9 cellular contexts compared by ENCODE assay signal in genomic region chr2:162091325-162092007, GRCh38. TPM values are rescaled to one million over a fixed set of nuclear protein-coding genes. Genes with fewer than 3 reads are reported as not detected.
DNase-seq lines count a peak whose midpoint lies in the region; ATAC-seq and TF ChIP-seq lines count a peak whose summit lies in the region.
"Had no signal": no experiment of that assay in that cellular context is flagged by ENCODE, and none has a peak within 500 bp of the region (broad histone marks: within the 10 kb centered on the region; RNA-seq: fewer than 3 reads in every experiment).

No MANE protein-coding gene starts in this region.

- no peak overlapping the region for H3K27ac ChIP-seq in mesendoderm (ENCODE audit: low read depth, low read length)
- no peak overlapping the region for H3K27ac ChIP-seq in gastroesophageal sphincter

- H3K9ac ChIP-seq in mesendoderm (ENCODE audit: low read length) = no peak overlapping the region

- H2BK5ac ChIP-seq in mesendoderm (ENCODE audit: low read length) = no peak overlapping the region

- no peak for TF ChIP-seq POLR2A in gastroesophageal sphincter (IDR thresholded peaks at IDR 0.05)

- H3K79me2 ChIP-seq in mesendoderm (ENCODE audit: control insufficient read depth, insufficient read depth, low read length) = no peaks in the 10 kb centered on the region

- no peaks in the 10 kb centered on the region for H3K9me3 ChIP-seq in gastroesophageal sphincter
- H3K9me3 ChIP-seq: uterus had no signal

- H3K4me3 ChIP-seq in GM06990 (replicated peaks; ENCODE audit: low read depth, low read length) = no peak overlapping the region
- H3K4me3 ChIP-seq in astrocyte of the spinal cord (ENCODE audit: low read depth, low read length) = no peak overlapping the region
- H3K4me3 ChIP-seq in mesendoderm (ENCODE audit: low read length) = no peak overlapping the region
- H3K4me3 ChIP-seq in gastroesophageal sphincter = no peak overlapping the region
- H3K4me3 ChIP-seq: uterus had no signal

- H4K8ac ChIP-seq in mesendoderm (ENCODE audit: low read depth, low read length) = no peak overlapping the region

- H3K27ac Mint-ChIP-seq in chondrocyte (ENCODE audit: unreplicated experiment) = no peak overlapping the region

- no peak overlapping the region for H2BK15ac ChIP-seq in mesendoderm (replicated peaks; ENCODE audit: low read depth)

- H4K5ac ChIP-seq in mesendoderm (ENCODE audit: low read length) = no peak overlapping the region

- H3K4me1 Mint-ChIP-seq in chondrocyte (ENCODE audit: low read depth) = peaks cover 17% of the 10 kb centered on the region

- H2BK120ac ChIP-seq in mesendoderm (ENCODE audit: low read depth, low read length) = no peak overlapping the region

- no peak overlapping the region for H3K4ac ChIP-seq in mesendoderm (ENCODE audit: low read depth, low read length)

- H3K36me3 ChIP-seq in GM06990 (ENCODE audit: control insufficient read depth, insufficient read depth, low read length) (no peaks in the 10 kb centered on the region), mesendoderm (ENCODE audit: control insufficient read depth, insufficient read depth, low read length) (no peaks in the 10 kb centered on the region), gastroesophageal sphincter (no peaks in the 10 kb centered on the region)
- H3K36me3 ChIP-seq: uterus had no signal

- WGBS in mesendoderm (ENCODE audit: extremely low coverage, insufficient coverage, low lambda C conversion rate) = no CpG with 5 or more reads among the region's 7 CpGs
- 87 to 90% methylated on average over 4 to 5 of the region's 7 CpGs for WGBS in gastroesophageal sphincter (ENCODE audit: low coverage in 1 of 2), 2 donors

- DNase-seq in GM06990 (ENCODE audit: extremely low read depth, insufficient read length) (no peak), astrocyte of the spinal cord (ENCODE audit: low read depth, low spot score) (peak; percentile 28), mesendoderm (peak; percentile 72), chondrocyte (ENCODE audit: low spot score) (no peak)
- no peak for DNase-seq in activated CD8-positive, alpha-beta memory T cell treated with anti-CD3 and anti-CD28 coated beads for 24 hours
- DNase-seq: uterus had no signal

- H3K27me3 ChIP-seq in GM06990 (replicated peaks; ENCODE audit: control insufficient read depth, insufficient read depth, low read length) (no peaks in the 10 kb centered on the region), mesendoderm (ENCODE audit: insufficient read depth, low read length, poor library complexity) (no peaks in the 10 kb centered on the region), gastroesophageal sphincter (no peaks in the 10 kb centered on the region)
- H3K27me3 ChIP-seq: uterus had no signal

- no peaks in the 10 kb centered on the region for H3K36me3 Mint-ChIP-seq in chondrocyte (ENCODE audit: low read depth)

- no peak overlapping the region for H3K18ac ChIP-seq in mesendoderm (ENCODE audit: low read length)

- no peaks in the 10 kb centered on the region for H3K79me1 ChIP-seq in mesendoderm (ENCODE audit: low read length)

- H3K4me1 ChIP-seq in mesendoderm (ENCODE audit: control insufficient read depth, low read depth, low read length) = no peaks in the 10 kb centered on the region
- H3K4me1 ChIP-seq in gastroesophageal sphincter = no peaks in the 10 kb centered on the region
- H3K4me1 ChIP-seq: uterus had no signal

- H3K4me3 Mint-ChIP-seq in chondrocyte (ENCODE audit: unreplicated experiment) = no peak overlapping the region

- no peaks in the 10 kb centered on the region for H3K27me3 Mint-ChIP-seq in chondrocyte (ENCODE audit: low read depth)

- no peak overlapping the region for H3K23ac ChIP-seq in mesendoderm (ENCODE audit: low read length)

- ATAC-seq in HG02759 (IDR thresholded peaks at IDR 0.05; ENCODE audit: unreplicated experiment) (peak; percentile 79), gastroesophageal sphincter (no peak), HG02610 (IDR thresholded peaks at IDR 0.05; ENCODE audit: unreplicated experiment) (no peak)

- no peak overlapping the region for H3K56ac ChIP-seq in mesendoderm (ENCODE audit: low read length)

- no peak for TF ChIP-seq EP300 in gastroesophageal sphincter (IDR thresholded peaks at IDR 0.05)

- no peak overlapping the region for H2AK5ac ChIP-seq in mesendoderm (ENCODE audit: low read length)

- TF ChIP-seq CTCF in GM06990 (IDR thresholded peaks at IDR 0.05; ENCODE audit: insufficient read depth, low read length, poor library complexity, severe bottlenecking) (peak; percentile 34), astrocyte of the spinal cord (IDR thresholded peaks at IDR 0.05; ENCODE audit: low read depth, low read length) (no peak), chondrocyte (IDR thresholded peaks at IDR 0.05) (no peak), gastroesophageal sphincter (IDR thresholded peaks at IDR 0.05) (no peak)

- H3K4me2 ChIP-seq in mesendoderm (ENCODE audit: low read length) = no peak overlapping the region

- H3K9me3 Mint-ChIP-seq in chondrocyte (ENCODE audit: low read depth) = no peaks in the 10 kb centered on the region

- in situ Hi-C loops in astrocyte of the spinal cord (cut with HindIII; ENCODE audit: low sequenced_read_pairs) = no loop called here

RNA-seq across cellular contexts. Expression of gene DPP4, which starts 17.5 kb away (rescaled TPM):
- polyA plus RNA-seq in mesendoderm (2013, experiment 1 of 2) = 0.49 TPM
- polyA plus RNA-seq in mesendoderm (2013, experiment 2 of 2) = 0.57 TPM
- total RNA-seq in chondrocyte (0.42 to 0.60 TPM in 2 of 3 replicates, not detected in the other), gastroesophageal sphincter (1 to 10 TPM; 1.6 to 6.7 (median 3.2) TPM)

Comparison
In these comparisons a context has a peak if more than half of its experiments do, and no peak if none do; other contexts are left out.
1. DNase-seq: peak in astrocyte of the spinal cord (single experiment) and mesendoderm (single experiment); none in GM06990 (single experiment), chondrocyte (single experiment) and activated CD8-positive, alpha-beta memory T cell treated with anti-CD3 and anti-CD28 coated beads for 24 hours (single experiment).